Comparison of ENCODE assay signal across 16 cellular contexts in genomic region chr2:171084128-171084527, GRCh38.
A peak's percentile ranks its signal among the peaks of the same experiment; 100 is the strongest.
DNase-seq lines count a peak whose midpoint lies in the region; ATAC-seq lines count a peak whose summit lies in the region.
"Had no signal": no experiment of that assay in that cellular context is flagged by ENCODE, and none has a peak within 500 bp of the region (broad histone marks: within the 10 kb centered on the region; RNA-seq: fewer than 3 reads in every experiment).

No MANE protein-coding gene starts in this region.

- DNase-seq in NCI-H2171 treated with DMSO at 0.1 percent for 48 hours (lab: John Stamatoyannopoulos, UW) (peak; percentile 11), NCI-H2171 (lab: John Stamatoyannopoulos, UW) (no peak), NCI-H1105 treated with DMSO at 0.1 percent for 48 hours (lab: John Stamatoyannopoulos, UW) (peak; percentile 62), DMS53 (lab: John Stamatoyannopoulos, UW) (no peak), SIG-M5 treated with dmso at 0.1 percent for 504 hours (lab: John Stamatoyannopoulos, UW; ENCODE audit: unreplicated experiment) (no peak), COLO668 (lab: John Stamatoyannopoulos, UW; ENCODE audit: unreplicated experiment) (no peak)
- DNase-seq in activated T-helper 1 cell treated with anti-CD3 and anti-CD28 coated beads, Interleukin-12 subunit alpha, Interleukin-12 subunit beta, Interleukin-2, Interleukin-4 antibody, amounts not matched to agents 30 ng/mL and 10 ng/mL and 1 ng/mL, durations not matched to agents 14 hours and 24 hours and 36 hours (ENCODE audit: low spot score): no peak
- peak in 3 of 10 donors; percentile 11 to 32 (median 17) for DNase-seq in naive thymus-derived CD8-positive, alpha-beta T cell
- DNase-seq: amygdala; GF-D8; GM23248; stimulated activated naive CD4-positive, alpha-beta T cell treated with Interleukin-2 at 50 U/mL for 16 hours; T-helper 9 cell had no signal

- peak overlapping the region; percentile 51 for H3K4me3 Mint-ChIP-seq in activated T-helper 1 cell treated with anti-CD3 and anti-CD28 coated beads, Interleukin-12 subunit alpha, Interleukin-12 subunit beta, Interleukin-2, Interleukin-4 antibody, amounts not matched to agents 30 ng/mL and 10 ng/mL and 1 ng/mL, durations not matched to agents 14 hours and 24 hours and 36 hours
- H3K4me3 Mint-ChIP-seq in naive thymus-derived CD8-positive, alpha-beta T cell: peak overlapping the region; percentile 47 to 87 (median 76)
- H3K4me3 Mint-ChIP-seq: nephron had no signal

- POLR2A ChIA-PET in naive thymus-derived CD8-positive, alpha-beta T cell (lab: Charles Lee): interaction anchor here (0.9 kb wide), 1 partner anchor 11 kb away, joined by 3 read pairs; no protein-coding TSS in a partner anchor

- intact Hi-C loops in activated T-helper 1 cell treated with anti-CD3 and anti-CD28 coated beads, Interleukin-12 subunit alpha, Interleukin-12 subunit beta, Interleukin-2, Interleukin-4 antibody, amounts not matched to agents 30 ng/mL and 10 ng/mL and 1 ng/mL, durations not matched to agents 14 hours and 24 hours and 36 hours (cut with micrococcal nuclease): no loop called here

- peak overlapping the region; percentile 26 for H3K27ac Mint-ChIP-seq in activated T-helper 1 cell treated with anti-CD3 and anti-CD28 coated beads, Interleukin-12 subunit alpha, Interleukin-12 subunit beta, Interleukin-2, Interleukin-4 antibody, amounts not matched to agents 30 ng/mL and 10 ng/mL and 1 ng/mL, durations not matched to agents 14 hours and 24 hours and 36 hours
- peak overlapping the region; percentile 5 to 94 (median 92) for H3K27ac Mint-ChIP-seq in naive thymus-derived CD8-positive, alpha-beta T cell

- H3K36me3 Mint-ChIP-seq in activated T-helper 1 cell treated with anti-CD3 and anti-CD28 coated beads, Interleukin-12 subunit alpha, Interleukin-12 subunit beta, Interleukin-2, Interleukin-4 antibody, amounts not matched to agents 30 ng/mL and 10 ng/mL and 1 ng/mL, durations not matched to agents 14 hours and 24 hours and 36 hours (ENCODE audit: low read depth): peaks cover 23% of the 10 kb centered on the region
- peaks cover 2 to 16% (median 3%) of the 10 kb centered on the region in 3 donors for H3K36me3 Mint-ChIP-seq in naive thymus-derived CD8-positive, alpha-beta T cell

- ATAC-seq in naive thymus-derived CD8-positive, alpha-beta T cell: peak; percentile 42 to 59
- ATAC-seq: left lobe of liver, Right ventricle myocardium inferior had no signal

- H3K27me3 Mint-ChIP-seq in activated T-helper 1 cell treated with anti-CD3 and anti-CD28 coated beads, Interleukin-12 subunit alpha, Interleukin-12 subunit beta, Interleukin-2, Interleukin-4 antibody, amounts not matched to agents 30 ng/mL and 10 ng/mL and 1 ng/mL, durations not matched to agents 14 hours and 24 hours and 36 hours (ENCODE audit: insufficient read depth): no peaks in the 10 kb centered on the region
- H3K27me3 Mint-ChIP-seq in naive thymus-derived CD8-positive, alpha-beta T cell: no peaks in the 10 kb centered on the region

- peaks cover 1% of the 10 kb centered on the region for H3K9me3 Mint-ChIP-seq in activated T-helper 1 cell treated with anti-CD3 and anti-CD28 coated beads, Interleukin-12 subunit alpha, Interleukin-12 subunit beta, Interleukin-2, Interleukin-4 antibody, amounts not matched to agents 30 ng/mL and 10 ng/mL and 1 ng/mL, durations not matched to agents 14 hours and 24 hours and 36 hours
- no peaks in the 10 kb centered on the region for H3K9me3 Mint-ChIP-seq in naive thymus-derived CD8-positive, alpha-beta T cell

- H3K4me1 Mint-ChIP-seq in activated T-helper 1 cell treated with anti-CD3 and anti-CD28 coated beads, Interleukin-12 subunit alpha, Interleukin-12 subunit beta, Interleukin-2, Interleukin-4 antibody, amounts not matched to agents 30 ng/mL and 10 ng/mL and 1 ng/mL, durations not matched to agents 14 hours and 24 hours and 36 hours (ENCODE audit: low read depth): peaks cover 56% of the 10 kb centered on the region
- peaks cover 30 to 75% (median 70%) of the 10 kb centered on the region in 4 donors for H3K4me1 Mint-ChIP-seq in naive thymus-derived CD8-positive, alpha-beta T cell

Comparison
In these comparisons a context has a peak if more than half of its experiments do, and no peak if none do; other contexts are left out.
1. DNase-seq: peak in NCI-H2171 treated with DMSO at 0.1 percent for 48 hours (single experiment) and NCI-H1105 treated with DMSO at 0.1 percent for 48 hours (single experiment); none in NCI-H2171 (single experiment), activated T-helper 1 cell treated with anti-CD3 and anti-CD28 coated beads, Interleukin-12 subunit alpha, Interleukin-12 subunit beta, Interleukin-2, Interleukin-4 antibody, amounts not matched to agents 30 ng/mL and 10 ng/mL and 1 ng/mL, durations not matched to agents 14 hours and 24 hours and 36 hours (single experiment), DMS53 (single experiment), SIG-M5 treated with dmso at 0.1 percent for 504 hours (single experiment) and COLO668 (single experiment).